Comparison of ENCODE assay signal across 11 cellular contexts in genomic region chr2:127874378-127875271, GRCh38. TPM values are rescaled to one million over a fixed set of nuclear protein-coding genes. Genes with fewer than 3 reads are reported as not detected.
DNase-seq lines count a peak whose midpoint lies in the region; ATAC-seq and TF ChIP-seq lines count a peak whose summit lies in the region.
"Had no signal": no experiment of that assay in that cellular context is flagged by ENCODE, and none has a peak within 500 bp of the region (broad histone marks: within the 10 kb centered on the region; RNA-seq: fewer than 3 reads in every experiment).

No MANE protein-coding gene starts in this region.

- no peaks in the 10 kb centered on the region for H4K20me1 ChIP-seq in H9 (ENCODE audit: control insufficient read depth, insufficient read depth, insufficient read length)

- no peak overlapping the region for H3K18ac ChIP-seq in H9 (ENCODE audit: insufficient read length, low read depth, low read length)

- peaks cover 7% of the 10 kb centered on the region; the same call in 1 of the 2 replicates for H3K79me2 ChIP-seq in H9 (ENCODE audit: insufficient read depth, low read length)

- no peak overlapping the region for H2BK12ac ChIP-seq in H9 (ENCODE audit: insufficient read length, low read depth, low read length)

- no peak overlapping the region for H2BK15ac ChIP-seq in H9 (ENCODE audit: low read depth, low read length)

- no CpG with 5 or more reads among the region's 7 CpGs for WGBS in H9 (ENCODE audit: extremely low coverage, insufficient read length, low lambda C conversion rate)

- no peak overlapping the region for H2BK5ac ChIP-seq in H9 (ENCODE audit: insufficient read length, low read length)

- H3K9me3 Mint-ChIP-seq in H9 = no peaks in the 10 kb centered on the region
- no peaks in the 10 kb centered on the region for H3K9me3 Mint-ChIP-seq in activated naive CD8-positive, alpha-beta T cell treated with anti-CD3 and anti-CD28 coated beads, Interleukin-2, amount 10 ng/mL, durations not matched to agents 7 days and 5 days
- no peaks in the 10 kb centered on the region for H3K9me3 Mint-ChIP-seq in neural crest cell

- no peak overlapping the region for H3K56ac ChIP-seq in H9 (ENCODE audit: insufficient read length, low read depth, low read length)

- H3K4me3 Mint-ChIP-seq in H9 (no peak overlapping the region), neural crest cell (peak overlapping the region; percentile 35)
- H3K4me3 Mint-ChIP-seq in activated naive CD8-positive, alpha-beta T cell treated with anti-CD3 and anti-CD28 coated beads, Interleukin-2, amount 10 ng/mL, durations not matched to agents 7 days and 5 days = peak overlapping the region; percentile 32

- H3K4me2 ChIP-seq in H9 (ENCODE audit: insufficient read depth, insufficient read length, low read length) = no peak overlapping the region

- no peak overlapping the region for H3K9ac ChIP-seq in H9 (ENCODE audit: extremely low read depth, insufficient read length, low read length)
- H3K9ac ChIP-seq: parathyroid adenoma had no signal

- H2AFZ ChIP-seq in H9 (ENCODE audit: low read length) = no peak overlapping the region
- H2AFZ ChIP-seq: parathyroid adenoma had no signal

- no peaks in the 10 kb centered on the region for H3K23me2 ChIP-seq in H9 (ENCODE audit: insufficient read length, low read depth, low read length, poor library complexity, severe bottlenecking)

- no peaks in the 10 kb centered on the region for H3K27me3 ChIP-seq in H9 (ENCODE audit: insufficient read depth, low read length)
- H3K27me3 ChIP-seq: thyroid gland had no signal

- H2AK5ac ChIP-seq in H9 (ENCODE audit: insufficient read length, low read length) = no peak overlapping the region

- H3K4me1 Mint-ChIP-seq in H9 = peaks cover 14 to 20% of the 10 kb centered on the region in 2 experiments
- peaks cover 24% of the 10 kb centered on the region for H3K4me1 Mint-ChIP-seq in activated naive CD8-positive, alpha-beta T cell treated with anti-CD3 and anti-CD28 coated beads, Interleukin-2, amount 10 ng/mL, durations not matched to agents 7 days and 5 days
- H3K4me1 Mint-ChIP-seq in neural crest cell = peaks cover 25% of the 10 kb centered on the region

- H3K36me3 Mint-ChIP-seq in H9 (ENCODE audit: insufficient read depth in 1 of 3, low read depth in 3 of 3) (peaks cover 22 to 45% (median 40%) of the 10 kb centered on the region in 3 experiments; a peak in 6 of 7 replicates), neural crest cell (ENCODE audit: low read depth) (peaks cover 16% of the 10 kb centered on the region)
- peaks cover 25% of the 10 kb centered on the region for H3K36me3 Mint-ChIP-seq in activated naive CD8-positive, alpha-beta T cell treated with anti-CD3 and anti-CD28 coated beads, Interleukin-2, amount 10 ng/mL, durations not matched to agents 7 days and 5 days

- H4K8ac ChIP-seq in H9 (replicated peaks; ENCODE audit: insufficient read length, low read depth, low read length) = no peak overlapping the region

- no peak overlapping the region for H3K14ac ChIP-seq in H9 (ENCODE audit: insufficient read depth, low read length)

- TF ChIP-seq CTCF in H9 (conservative IDR thresholded peaks at IDR 0.05) (no peak), neural crest cell (conservative IDR thresholded peaks at IDR 0.05) (no peak)

- H3K4me1 ChIP-seq in H9 (ENCODE audit: insufficient read depth, low read length) = no peaks in the 10 kb centered on the region
- H3K4me1 ChIP-seq: parathyroid adenoma, thyroid gland had no signal

- ATAC-seq in GM18511 (IDR thresholded peaks at IDR 0.05; ENCODE audit: unreplicated experiment) (peak; percentile 60), GM21526 (IDR thresholded peaks at IDR 0.05; ENCODE audit: low FRiP score, unreplicated experiment) (no peak), HG02798 (IDR thresholded peaks at IDR 0.05; ENCODE audit: poor library complexity, unreplicated experiment) (no peak)
- ATAC-seq in activated naive CD8-positive, alpha-beta T cell treated with anti-CD3 and anti-CD28 coated beads, Interleukin-2, amount 10 ng/mL, durations not matched to agents 7 days and 5 days (ENCODE audit: low read depth) = peak; percentile 83

- no peak overlapping the region for H2BK120ac ChIP-seq in H9 (ENCODE audit: low read depth, low read length, poor library complexity, severe bottlenecking)

- H3K27ac Mint-ChIP-seq in H9 (peak overlapping the region in 2 of 3 experiments; percentile 13 to 56; a peak in 3 of 7 replicates), neural crest cell (ENCODE audit: unreplicated experiment) (peak overlapping the region; percentile 24)
- peak overlapping the region; percentile 72 for H3K27ac Mint-ChIP-seq in activated naive CD8-positive, alpha-beta T cell treated with anti-CD3 and anti-CD28 coated beads, Interleukin-2, amount 10 ng/mL, durations not matched to agents 7 days and 5 days

- no peak overlapping the region for H3K23ac ChIP-seq in H9 (ENCODE audit: insufficient read length, low read depth, low read length)

- no peaks in the 10 kb centered on the region for H3K9me3 ChIP-seq in H9 (ENCODE audit: control insufficient read depth, low read depth, low read length)
- H3K9me3 ChIP-seq: thyroid gland had no signal

- H4K91ac ChIP-seq in H9 (ENCODE audit: insufficient read length, low read depth, low read length) = no peak overlapping the region

- H3K4ac ChIP-seq in H9 (ENCODE audit: low read depth, low read length) = no peak overlapping the region

- H3K27me3 Mint-ChIP-seq in H9 (ENCODE audit: low read depth) (no peaks in the 10 kb centered on the region), neural crest cell (ENCODE audit: low read depth) (no peaks in the 10 kb centered on the region)
- no peaks in the 10 kb centered on the region for H3K27me3 Mint-ChIP-seq in activated naive CD8-positive, alpha-beta T cell treated with anti-CD3 and anti-CD28 coated beads, Interleukin-2, amount 10 ng/mL, durations not matched to agents 7 days and 5 days

- H2BK20ac ChIP-seq in H9 (ENCODE audit: low read depth, low read length, poor library complexity, severe bottlenecking) = no peak overlapping the region

- DNase-seq in H9 = no peak
- DNase-seq in activated naive CD8-positive, alpha-beta T cell treated with anti-CD3 and anti-CD28 coated beads, Interleukin-2, amount 10 ng/mL, durations not matched to agents 7 days and 5 days = no peak
- DNase-seq in neural crest cell (ENCODE audit: low read depth, low spot score) = no peak
- no peak for DNase-seq in AG08396 (ENCODE audit: low spot score)
- DNase-seq: activated CD8-positive, alpha-beta memory T cell treated with anti-CD3 and anti-CD28 coated beads, Interleukin-2, amount 50 U/mL, for 4 hours; NCI-H69; thyroid gland had no signal

- peaks cover 11% of the 10 kb centered on the region for H3K79me1 ChIP-seq in H9 (ENCODE audit: insufficient read depth, low read depth, low read length, poor library complexity, severe bottlenecking)

- POLR2A ChIA-PET in activated naive CD8-positive, alpha-beta T cell treated with anti-CD3 and anti-CD28 coated beads, Interleukin-2, amount 10 ng/mL, durations not matched to agents 7 days and 5 days (lab: Charles Lee) = no interaction called here

- H3K27ac ChIP-seq in H9 (ENCODE audit: insufficient read length, low read depth, low read length) = no peak overlapping the region
- H3K27ac ChIP-seq: parathyroid adenoma, thyroid gland had no signal

- no peak overlapping the region for H4K5ac ChIP-seq in H9 (ENCODE audit: insufficient read length, low read depth, low read length)

- H3T11ph ChIP-seq in H9 (ENCODE audit: low read length) = no peak overlapping the region

RNA-seq across cellular contexts. Expression of gene AMMECR1L, which starts 11.1 kb away (rescaled TPM):
- total RNA-seq in H9 (2021) (20.0 and 20.3 TPM in 2 replicates), neural crest cell (25.3 and 27.0 TPM in 2 replicates)
- 10 to 100 TPM; 14.7 to 15.7 TPM for total RNA-seq in activated naive CD8-positive, alpha-beta T cell treated with anti-CD3 and anti-CD28 coated beads, Interleukin-2, amount 10 ng/mL, durations not matched to agents 7 days and 5 days

RNA-seq across cellular contexts. Expression of gene POLR2D, which starts 16.7 kb away (rescaled TPM):
- total RNA-seq in H9 (2021) = 85.8 and 88.4 TPM in 2 replicates
- total RNA-seq in activated naive CD8-positive, alpha-beta T cell treated with anti-CD3 and anti-CD28 coated beads, Interleukin-2, amount 10 ng/mL, durations not matched to agents 7 days and 5 days = 10 to 100 TPM; 37.7 to 43.4 TPM
- total RNA-seq in neural crest cell = 83.1 and 84.5 TPM in 2 replicates

Comparison
In these comparisons a context has a peak if more than half of its experiments do, and no peak if none do; other contexts are left out.
1. ATAC-seq: peak in GM18511 (single experiment) and activated naive CD8-positive, alpha-beta T cell treated with anti-CD3 and anti-CD28 coated beads, Interleukin-2, amount 10 ng/mL, durations not matched to agents 7 days and 5 days (single experiment); none in GM21526 (single experiment) and HG02798 (single experiment).
2. H3K4me3 Mint-ChIP-seq: peak in activated naive CD8-positive, alpha-beta T cell treated with anti-CD3 and anti-CD28 coated beads, Interleukin-2, amount 10 ng/mL, durations not matched to agents 7 days and 5 days (single experiment) and neural crest cell (single experiment); none in H9 (0 of 2).
3. Peak in every context shown above with its lines, with median percentiles within 50 percentile points of each other: H3K27ac Mint-ChIP-seq.